ENCODE assay signal across 16 cellular contexts in the genomic region with DNA sequence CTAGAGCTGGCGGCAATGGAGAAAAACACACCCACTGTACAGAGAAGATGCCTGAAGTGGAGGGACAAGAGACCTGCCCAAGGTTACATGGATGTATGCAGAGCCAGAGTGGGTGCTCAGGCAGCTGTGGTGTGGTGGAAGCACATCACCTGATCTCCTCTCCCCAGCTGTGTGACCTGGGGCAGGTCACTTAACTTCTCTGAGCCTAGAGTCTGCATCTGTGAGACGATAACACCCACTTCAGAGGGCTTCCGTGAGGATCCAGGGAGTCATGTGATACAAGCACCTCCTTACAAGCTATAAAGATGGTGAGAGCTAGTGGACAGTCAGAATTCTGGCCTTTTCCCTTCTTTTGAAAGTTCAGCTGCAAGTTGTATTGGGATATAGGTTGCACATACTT.
"Had no signal": no experiment of that assay in that cellular context is flagged by ENCODE, and none has a peak within 500 bp of the region (broad histone marks: within the 10 kb centered on the region; RNA-seq: fewer than 3 reads in every experiment).

No MANE protein-coding gene starts in this region.

- FAIRE-seq: astrocyte, bronchial epithelial cell had no signal

- H3K27ac ChIP-seq: parathyroid adenoma had no signal

- H3K9me3 ChIP-seq: SK-N-SH had no signal

- H3K4me2 ChIP-seq: SK-N-SH had no signal

- H3K4me1 ChIP-seq: parathyroid adenoma had no signal

- ATAC-seq: activated T-cell treated with anti-CD3 and anti-CD28 coated beads, Interleukin-2, amount 50 U/mL, for 4 hours; effector memory CD8-positive, alpha-beta T cell; natural killer cell treated with Interleukin-12 subunit alpha and Interleukin-12 subunit beta and Interleukin-15 and Interleukin-18, amount 100 ng/mL, for 72 hours had no signal

- DNase-seq: activated CD4-positive, alpha-beta T cell treated with anti-CD3 and anti-CD28 coated beads, Interleukin-2, amount 10 ng/mL, durations not matched to agents 24 days and 14 days; activated CD8-positive, alpha-beta memory T cell treated with anti-CD3 and anti-CD28 coated beads, Interleukin-2, amount 50 U/mL, for 4 hours; activated effector memory CD4-positive, alpha-beta T cell treated with Interleukin-2 at 50 U/mL for 16 hours; activated naive CD4-positive, alpha-beta T cell treated with anti-CD3 and anti-CD28 coated beads, Interleukin-2, amount 10 ng/mL, durations not matched to agents 7 days and 5 days; activated T-cell treated with anti-CD3 and anti-CD28 coated beads, Interleukin-2, amount 50 U/mL, for 4 hours; effector memory CD8-positive, alpha-beta T cell; mesendoderm; SK-N-SH; stimulated activated CD4-positive, alpha-beta T cell treated with anti-CD3 and anti-CD28 coated beads, Interleukin-12 subunit alpha, Interleukin-12 subunit beta, amount 100 ng/mL, for 4 hours; stimulated activated CD4-positive, alpha-beta T cell treated with anti-CD3 and anti-CD28 coated beads, Interleukin-1b, Interleukin-23, amount 100 ng/mL, for 48 hours; T-helper 1 cell; T-helper 9 cell had no signal

- H2AFZ ChIP-seq: parathyroid adenoma had no signal

- H3K9ac ChIP-seq: parathyroid adenoma, SK-N-SH had no signal

- H3K79me2 ChIP-seq: parathyroid adenoma had no signal
